8 cellular contexts compared by ENCODE assay signal in the genomic region with DNA sequence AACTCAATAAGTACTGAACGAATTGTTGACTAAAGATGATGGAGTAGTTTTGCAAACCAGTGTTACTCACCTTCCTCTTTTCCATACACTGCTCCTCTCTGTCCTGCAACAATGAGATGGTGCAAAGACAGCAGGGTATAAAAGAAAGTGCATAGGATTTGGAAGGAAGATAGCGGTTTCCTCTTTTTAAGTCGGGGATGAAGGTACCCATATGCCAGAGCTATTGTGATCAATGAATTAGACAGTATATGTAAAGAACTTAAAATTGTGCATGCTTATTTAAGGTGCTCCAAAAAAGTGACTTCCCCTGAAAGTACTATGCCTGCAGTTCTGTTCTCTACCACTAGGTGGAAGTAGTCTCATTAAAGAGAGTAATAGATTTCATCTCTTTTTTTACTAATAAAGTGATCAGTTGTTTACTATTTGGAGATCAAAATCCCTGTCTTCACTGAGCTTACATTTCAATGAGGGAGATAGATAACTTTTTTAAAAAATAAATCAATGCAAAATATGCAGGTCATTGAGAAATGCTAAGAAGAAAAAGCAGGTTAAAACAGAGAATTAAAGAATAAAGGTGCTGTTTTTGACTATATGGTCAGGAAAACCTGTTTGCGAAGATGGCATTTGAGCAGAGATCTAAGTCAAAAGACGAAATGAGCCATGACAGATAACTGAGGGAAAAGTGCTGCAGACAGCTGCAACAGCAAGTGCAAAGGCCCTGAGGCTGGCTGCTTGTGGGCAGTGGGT.
DNase-seq lines count a peak whose midpoint lies in the region; ATAC-seq, FAIRE-seq and TF ChIP-seq lines count a peak whose summit lies in the region.

No MANE protein-coding gene starts in this region.

- H3K9ac ChIP-seq in HepG2 (ENCODE audit: insufficient read depth, low read depth, low read length): no peak overlapping the region

- TF ChIP-seq RAD21 in HepG2 (CRISPR knock-in tag; IDR thresholded peaks at IDR 0.05): no peak

- TF ChIP-seq POLR2A in HepG2 (IDR thresholded peaks at IDR 0.05; ENCODE audit: insufficient read depth in 1 of 2, low read depth in 2 of 2, low read length in 2 of 2): no peak

- no peaks in the 10 kb centered on the region for H3K4me1 Mint-ChIP-seq in WTC11
- no peaks in the 10 kb centered on the region for H3K4me1 Mint-ChIP-seq in activated T-helper 17 cell treated with anti-CD3 and anti-CD28 coated beads, Interleukin-2, amount 50 U/mL, for 72 hours

- H3K9me3 ChIP-seq in HepG2 (ENCODE audit: low read length): peaks cover 17% of the 10 kb centered on the region

- no peak overlapping the region for H3K4me3 Mint-ChIP-seq in WTC11
- no peak overlapping the region for H3K4me3 Mint-ChIP-seq in activated T-helper 17 cell treated with anti-CD3 and anti-CD28 coated beads, Interleukin-2, amount 50 U/mL, for 72 hours

- in situ Hi-C loops in HepG2 (cut with HindIII; ENCODE audit: extremely low pct_ligation_motif_present, low pct_unique_long_range_greater_than_20kb): no loop called here

- H2AFZ ChIP-seq in HepG2 (ENCODE audit: low read length): no peak overlapping the region

- ATAC-seq in HG03175 (IDR thresholded peaks at IDR 0.05; ENCODE audit: unreplicated experiment): peak; percentile 45
- no peak for ATAC-seq in WTC11
- no peak for ATAC-seq in HepG2
- ATAC-seq in activated T-helper 17 cell treated with anti-CD3 and anti-CD28 coated beads, Interleukin-2, amount 50 U/mL, for 72 hours (replicated peaks): no peak

- H3K4me3 ChIP-seq in HepG2 (replicated peaks in 1 of 3; ENCODE audit: insufficient read depth in 1 of 3, low read depth in 2 of 3, low read length in 3 of 3): no peak overlapping the region

- POLR2A ChIA-PET in WTC11 (lab: Charles Lee) (no interaction called here), HepG2 (lab: Yijun Ruan, JAX) (no interaction called here)

- H3K27ac ChIP-seq in HepG2 (ENCODE audit: extremely low read length, insufficient read depth, low read length): no peak overlapping the region

- no peaks in the 10 kb centered on the region for H4K20me1 ChIP-seq in HepG2 (ENCODE audit: insufficient read depth, low read length)

- H3K36me3 Mint-ChIP-seq in WTC11: no peaks in the 10 kb centered on the region
- H3K36me3 Mint-ChIP-seq in activated T-helper 17 cell treated with anti-CD3 and anti-CD28 coated beads, Interleukin-2, amount 50 U/mL, for 72 hours (ENCODE audit: low read depth): no peaks in the 10 kb centered on the region

- CTCF ChIA-PET in WTC11 (lab: Charles Lee) (interaction anchor here (0.6 to 1.6 kb wide), 5 partner anchors 37 to 269 kb away, joined by 3 to 6 read pairs (median 3); no protein-coding TSS in a partner anchor), HepG2 (lab: Yijun Ruan, JAX; ENCODE audit: low intra/inter-chr PET ratio, low total read pairs) (interaction anchor here (0.7 kb wide), 1 partner anchor 109 kb away, joined by 5 read pairs; no protein-coding TSS in a partner anchor)

- H3K4me1 ChIP-seq in HepG2 (ENCODE audit: insufficient read depth, low read length): no peaks in the 10 kb centered on the region

- peaks cover 4% of the 10 kb centered on the region; the same call in 1 of the 2 replicates for H3K9me3 Mint-ChIP-seq in WTC11
- no peaks in the 10 kb centered on the region for H3K9me3 Mint-ChIP-seq in activated T-helper 17 cell treated with anti-CD3 and anti-CD28 coated beads, Interleukin-2, amount 50 U/mL, for 72 hours

- no TSS peak for BruUV-seq in HepG2 (replicated peaks; lab: Mats Ljungman, UMichigan)

- TF ChIP-seq CTCF in WTC11 (IDR thresholded peaks at IDR 0.05) (peak; percentile 87), HepG2 (CRISPR knock-in tag; IDR thresholded peaks at IDR 0.05) (0 out of 2 replicates have a peak, but pooled peaks have one; percentile 17)

- no peaks in the 10 kb centered on the region for H3K79me2 ChIP-seq in HepG2 (ENCODE audit: insufficient read depth, low read length)

- H3K4me2 ChIP-seq in HepG2 (ENCODE audit: low read depth, low read length): no peak overlapping the region

- no peaks in the 10 kb centered on the region for H3K36me3 ChIP-seq in HepG2 (replicated peaks in 1 of 2; ENCODE audit: control insufficient read depth in 1 of 2, insufficient read depth in 2 of 2, low read length in 2 of 2)

- no peak for FAIRE-seq in HepG2 (lab: Jason Lieb, UNC)

- no peaks in the 10 kb centered on the region; the same call in 1 of the 2 replicates for H3K27me3 Mint-ChIP-seq in WTC11 (ENCODE audit: low read depth)
- no peaks in the 10 kb centered on the region for H3K27me3 Mint-ChIP-seq in activated T-helper 17 cell treated with anti-CD3 and anti-CD28 coated beads, Interleukin-2, amount 50 U/mL, for 72 hours

- intact Hi-C loops in HepG2 (cut with micrococcal nuclease; ENCODE audit: unreplicated experiment): no loop called here

- no peak overlapping the region for H3K27ac Mint-ChIP-seq in WTC11
- no peak overlapping the region for H3K27ac Mint-ChIP-seq in activated T-helper 17 cell treated with anti-CD3 and anti-CD28 coated beads, Interleukin-2, amount 50 U/mL, for 72 hours

- DNase-seq in COLO668 (lab: John Stamatoyannopoulos, UW; ENCODE audit: unreplicated experiment) (peak; percentile 10), WTC11 (ENCODE audit: low spot score) (no peak), HepG2 (ENCODE audit: low spot score) (peak; percentile 5), SK-N-DZ (ENCODE audit: low spot score) (no peak), NCI-H1092 treated with DMSO at 0.1 percent for 48 hours (lab: John Stamatoyannopoulos, UW) (no peak)
- no peak for DNase-seq in stimulated activated naive CD4-positive, alpha-beta T cell treated with Interleukin-2 at 50 U/mL for 16 hours (lab: John Stamatoyannopoulos, UW)

- TF ChIP-seq EP300 in HepG2 (IDR thresholded peaks at IDR 0.05; ENCODE audit: low read depth in 2 of 2, low read length in 2 of 2) (no peak), HepG2 (CRISPR knock-in tag; IDR thresholded peaks at IDR 0.05; ENCODE audit: borderline replicate concordance) (no peak)

- WGBS in HepG2 (ENCODE audit: low lambda C conversion rate): under 1% methylated on average over 5 of the region's 5 CpGs

- no peaks in the 10 kb centered on the region for H3K27me3 ChIP-seq in HepG2 (ENCODE audit: control insufficient read depth in 1 of 2, insufficient read depth in 2 of 2, low read length in 2 of 2)

TF ChIP-seq in WTC11, 78 proteins besides CTCF, POLR2A, EP300 and RAD21 (continues in another document):
- TF ChIP-seq ZNF396 (CRISPR knock-in tag; IDR thresholded peaks at IDR 0.05; ENCODE audit: borderline replicate concordance) (no peak), KAT7 (CRISPR knock-in tag; IDR thresholded peaks at IDR 0.05; ENCODE audit: borderline replicate concordance) (no peak), NFE2L1 (CRISPR knock-in tag; IDR thresholded peaks at IDR 0.05) (no peak), ZNF263 (CRISPR knock-in tag; IDR thresholded peaks at IDR 0.05; ENCODE audit: low read depth) (no peak), SMAD4 (CRISPR knock-in tag; IDR thresholded peaks at IDR 0.05) (no peak)

TF ChIP-seq in HepG2, 621 proteins besides CTCF, POLR2A, EP300 and RAD21:
- TF ChIP-seq, protein P1, sequence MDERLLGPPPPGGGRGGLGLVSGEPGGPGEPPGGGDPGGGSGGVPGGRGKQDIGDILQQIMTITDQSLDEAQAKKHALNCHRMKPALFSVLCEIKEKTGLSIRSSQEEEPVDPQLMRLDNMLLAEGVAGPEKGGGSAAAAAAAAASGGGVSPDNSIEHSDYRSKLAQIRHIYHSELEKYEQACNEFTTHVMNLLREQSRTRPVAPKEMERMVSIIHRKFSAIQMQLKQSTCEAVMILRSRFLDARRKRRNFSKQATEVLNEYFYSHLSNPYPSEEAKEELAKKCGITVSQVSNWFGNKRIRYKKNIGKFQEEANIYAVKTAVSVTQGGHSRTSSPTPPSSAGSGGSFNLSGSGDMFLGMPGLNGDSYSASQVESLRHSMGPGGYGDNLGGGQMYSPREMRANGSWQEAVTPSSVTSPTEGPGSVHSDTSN (CRISPR knock-in tag; IDR thresholded peaks at IDR 0.05): no peak
- TF ChIP-seq, protein P2, sequence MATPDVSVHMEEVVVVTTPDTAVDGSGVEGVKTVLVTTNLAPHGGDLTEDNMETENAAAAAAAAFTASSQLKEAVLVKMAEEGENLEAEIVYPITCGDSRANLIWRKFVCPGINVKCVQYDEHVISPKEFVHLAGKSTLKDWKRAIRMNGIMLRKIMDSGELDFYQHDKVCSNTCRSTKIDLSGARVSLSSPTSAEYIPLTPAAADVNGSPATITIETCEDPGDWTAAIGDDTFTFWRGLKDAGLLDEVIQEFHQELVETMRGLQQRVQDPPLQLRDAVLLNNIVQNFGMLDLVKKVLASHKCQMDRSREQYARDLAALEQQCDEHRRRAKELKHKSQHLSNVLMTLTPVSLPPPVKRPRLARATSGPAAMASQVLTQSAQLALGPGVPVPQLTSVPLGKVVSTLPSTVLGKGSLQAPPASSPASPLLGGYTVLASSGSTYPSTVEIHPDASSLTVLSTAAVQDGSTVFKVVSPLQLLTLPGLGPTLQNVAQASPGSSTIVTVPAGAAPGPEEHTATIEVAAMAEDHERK (CRISPR knock-in tag; IDR thresholded peaks at IDR 0.05; ENCODE audit: low read depth): no peak
- TF ChIP-seq, protein P3, sequence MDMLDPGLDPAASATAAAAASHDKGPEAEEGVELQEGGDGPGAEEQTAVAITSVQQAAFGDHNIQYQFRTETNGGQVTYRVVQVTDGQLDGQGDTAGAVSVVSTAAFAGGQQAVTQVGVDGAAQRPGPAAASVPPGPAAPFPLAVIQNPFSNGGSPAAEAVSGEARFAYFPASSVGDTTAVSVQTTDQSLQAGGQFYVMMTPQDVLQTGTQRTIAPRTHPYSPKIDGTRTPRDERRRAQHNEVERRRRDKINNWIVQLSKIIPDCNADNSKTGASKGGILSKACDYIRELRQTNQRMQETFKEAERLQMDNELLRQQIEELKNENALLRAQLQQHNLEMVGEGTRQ (IDR thresholded peaks at IDR 0.05; ENCODE audit: low read depth, low read length): no peak
- TF ChIP-seq, protein P3 (CRISPR knock-in tag; IDR thresholded peaks at IDR 0.05; ENCODE audit: borderline replicate concordance): no peak
- TF ChIP-seq RFXANK (CRISPR knock-in tag; IDR thresholded peaks at IDR 0.05): no peak
- no peak for TF ChIP-seq ZNF510 (CRISPR knock-in tag; IDR thresholded peaks at IDR 0.05; ENCODE audit: low read depth)
- no peak for TF ChIP-seq ARNT (IDR thresholded peaks at IDR 0.05)
- no peak for TF ChIP-seq STAG1 (CRISPR knock-in tag; IDR thresholded peaks at IDR 0.05)
- peak; percentile 96; the same call in 1 of the 2 replicates for TF ChIP-seq ZFP1 (CRISPR knock-in tag; IDR thresholded peaks at IDR 0.05)
- TF ChIP-seq PPARG (CRISPR knock-in tag; conservative IDR thresholded peaks at IDR 0.05): no peak
TF ChIP-seq in HepG2: peak in this region for 1.

Comparison
In these comparisons a context has a peak if more than half of its experiments do, and no peak if none do; other contexts are left out.
1. DNase-seq: peak in COLO668 (single experiment) and HepG2 (single experiment); none in WTC11 (single experiment), stimulated activated naive CD4-positive, alpha-beta T cell treated with Interleukin-2 at 50 U/mL for 16 hours (single experiment), SK-N-DZ (single experiment) and NCI-H1092 treated with DMSO at 0.1 percent for 48 hours (single experiment).